ENCODE assay signal across 2 cellular contexts in the genomic region with DNA sequence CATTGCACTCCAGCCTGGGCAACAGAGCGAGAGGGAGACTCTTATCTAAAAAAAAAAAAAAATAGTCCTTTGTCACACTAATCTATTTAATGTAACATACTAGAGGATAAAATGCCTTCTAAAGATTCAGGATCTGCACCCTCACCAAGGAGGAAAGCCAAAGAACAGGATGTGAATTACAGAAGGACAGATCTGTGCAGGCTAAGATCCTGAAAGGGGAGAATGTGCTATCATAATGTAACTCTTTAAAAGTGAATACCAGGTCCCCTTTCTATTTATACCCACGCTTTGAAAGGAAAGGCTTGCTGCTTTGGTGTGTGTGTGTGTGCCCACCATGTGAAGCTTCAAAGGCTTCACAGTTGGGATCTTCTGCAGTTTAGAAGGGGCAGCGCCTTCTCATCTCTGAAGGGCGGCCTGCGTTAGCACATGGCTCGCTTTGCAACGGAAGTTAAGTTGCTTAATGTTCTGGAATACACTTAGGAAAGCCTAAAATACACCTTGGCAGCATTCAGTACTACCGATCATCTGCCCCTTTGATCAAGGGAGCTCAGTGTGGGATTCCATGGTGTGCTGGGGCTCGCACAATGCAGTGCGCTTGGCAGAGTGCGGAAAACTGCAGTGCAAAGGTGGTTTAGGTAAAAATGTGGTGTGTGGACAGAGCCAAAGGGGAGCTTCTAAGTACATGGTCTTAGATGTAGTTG.
TF ChIP-seq lines count a peak whose summit lies in the region.

No MANE protein-coding gene starts in this region.

TF ChIP-seq in HEK293, 187 proteins besides CTCF, POLR2A, EP300 and RAD21:
- TF ChIP-seq ZNF777 (tag by site-specific recombination; IDR thresholded peaks at IDR 0.05; ENCODE audit: borderline replicate concordance): no peak
- TF ChIP-seq ZNF600 (tag by site-specific recombination; IDR thresholded peaks at IDR 0.05): 0 out of 2 replicates have a peak, but pooled peaks have one; percentile 54

TF ChIP-seq in H1, 55 proteins besides CTCF, POLR2A, EP300 and RAD21:
- TF ChIP-seq JUND (IDR thresholded peaks at IDR 0.05; ENCODE audit: low read length) (no peak), SUZ12 (IDR thresholded peaks at IDR 0.05; ENCODE audit: low read length) (no peak), HDAC2 (IDR thresholded peaks at IDR 0.05; ENCODE audit: borderline replicate concordance in 1 of 2, low read depth in 2 of 2, low read length in 2 of 2) (no peak)
- TF ChIP-seq, protein P1, sequence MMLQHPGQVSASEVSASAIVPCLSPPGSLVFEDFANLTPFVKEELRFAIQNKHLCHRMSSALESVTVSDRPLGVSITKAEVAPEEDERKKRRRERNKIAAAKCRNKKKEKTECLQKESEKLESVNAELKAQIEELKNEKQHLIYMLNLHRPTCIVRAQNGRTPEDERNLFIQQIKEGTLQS (IDR thresholded peaks at IDR 0.05; ENCODE audit: insufficient read depth, low read depth, low read length): no peak
